Comparison of ENCODE assay signal across 1 cellular context in genomic region chr2:78967294-78967693, GRCh38.
A peak's percentile ranks its signal among the peaks of the same experiment; 100 is the strongest.
TF ChIP-seq lines count a peak whose summit lies in the region.

No MANE protein-coding gene starts in this region.

TF ChIP-seq in HepG2, 621 proteins besides CTCF, POLR2A, EP300 and RAD21 (continued from another document and continues in another):
- TF ChIP-seq, protein P1, sequence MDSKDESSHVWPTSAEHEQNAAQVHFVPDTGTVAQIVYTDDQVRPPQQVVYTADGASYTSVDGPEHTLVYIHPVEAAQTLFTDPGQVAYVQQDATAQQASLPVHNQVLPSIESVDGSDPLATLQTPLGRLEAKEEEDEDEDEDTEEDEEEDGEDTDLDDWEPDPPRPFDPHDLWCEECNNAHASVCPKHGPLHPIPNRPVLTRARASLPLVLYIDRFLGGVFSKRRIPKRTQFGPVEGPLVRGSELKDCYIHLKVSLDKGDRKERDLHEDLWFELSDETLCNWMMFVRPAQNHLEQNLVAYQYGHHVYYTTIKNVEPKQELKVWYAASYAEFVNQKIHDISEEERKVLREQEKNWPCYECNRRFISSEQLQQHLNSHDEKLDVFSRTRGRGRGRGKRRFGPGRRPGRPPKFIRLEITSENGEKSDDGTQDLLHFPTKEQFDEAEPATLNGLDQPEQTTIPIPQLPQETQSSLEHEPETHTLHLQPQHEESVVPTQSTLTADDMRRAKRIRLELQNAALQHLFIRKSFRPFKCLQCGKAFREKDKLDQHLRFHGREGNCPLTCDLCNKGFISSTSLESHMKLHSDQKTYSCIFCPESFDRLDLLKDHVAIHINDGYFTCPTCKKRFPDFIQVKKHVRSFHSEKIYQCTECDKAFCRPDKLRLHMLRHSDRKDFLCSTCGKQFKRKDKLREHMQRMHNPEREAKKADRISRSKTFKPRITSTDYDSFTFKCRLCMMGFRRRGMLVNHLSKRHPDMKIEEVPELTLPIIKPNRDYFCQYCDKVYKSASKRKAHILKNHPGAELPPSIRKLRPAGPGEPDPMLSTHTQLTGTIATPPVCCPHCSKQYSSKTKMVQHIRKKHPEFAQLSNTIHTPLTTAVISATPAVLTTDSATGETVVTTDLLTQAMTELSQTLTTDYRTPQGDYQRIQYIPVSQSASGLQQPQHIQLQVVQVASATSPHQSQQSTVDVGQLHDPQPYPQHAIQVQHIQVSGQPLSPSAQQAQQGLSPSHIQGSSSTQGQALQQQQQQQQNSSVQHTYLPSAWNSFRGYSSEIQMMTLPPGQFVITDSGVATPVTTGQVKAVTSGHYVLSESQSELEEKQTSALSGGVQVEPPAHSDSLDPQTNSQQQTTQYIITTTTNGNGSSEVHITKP (CRISPR knock-in tag; IDR thresholded peaks at IDR 0.05; ENCODE audit: low read depth): 0 out of 2 replicates have a peak, but pooled peaks have one; percentile 47
- TF ChIP-seq ZNF10 (CRISPR knock-in tag; IDR thresholded peaks at IDR 0.05; ENCODE audit: borderline replicate concordance, low read depth): no peak
- TF ChIP-seq ZNF501 (CRISPR knock-in tag; IDR thresholded peaks at IDR 0.05): no peak
- no peak for TF ChIP-seq ZNF878 (CRISPR knock-in tag; IDR thresholded peaks at IDR 0.05)
- no peak for TF ChIP-seq ZFP1 (CRISPR knock-in tag; IDR thresholded peaks at IDR 0.05)
- no peak for TF ChIP-seq ZFAT (CRISPR knock-in tag; conservative IDR thresholded peaks at IDR 0.05)
- TF ChIP-seq TSC22D2 (CRISPR knock-in tag; IDR thresholded peaks at IDR 0.05; ENCODE audit: borderline replicate concordance): no peak
- TF ChIP-seq AFF4 (CRISPR knock-in tag; IDR thresholded peaks at IDR 0.05): no peak
- TF ChIP-seq TBX3 (IDR thresholded peaks at IDR 0.05; ENCODE audit: borderline replicate concordance): peak; percentile 80
- TF ChIP-seq SOX13 (IDR thresholded peaks at IDR 0.05): peak; percentile 77; the same call in 1 of the 2 replicates
- TF ChIP-seq SOX13 (CRISPR knock-in tag; conservative IDR thresholded peaks at IDR 0.05 in 1 of 2, IDR thresholded peaks at IDR 0.05 in 1 of 2): peak in 1 of 2 experiments; percentile 93; a peak in 2 of 4 replicates
- no peak for TF ChIP-seq ZNF224 (CRISPR knock-in tag; IDR thresholded peaks at IDR 0.05)
- no peak for TF ChIP-seq ZNF3 (CRISPR knock-in tag; IDR thresholded peaks at IDR 0.05)
- peak; percentile 93 for TF ChIP-seq ZNF646 (CRISPR knock-in tag; IDR thresholded peaks at IDR 0.05)
- TF ChIP-seq, protein P2, sequence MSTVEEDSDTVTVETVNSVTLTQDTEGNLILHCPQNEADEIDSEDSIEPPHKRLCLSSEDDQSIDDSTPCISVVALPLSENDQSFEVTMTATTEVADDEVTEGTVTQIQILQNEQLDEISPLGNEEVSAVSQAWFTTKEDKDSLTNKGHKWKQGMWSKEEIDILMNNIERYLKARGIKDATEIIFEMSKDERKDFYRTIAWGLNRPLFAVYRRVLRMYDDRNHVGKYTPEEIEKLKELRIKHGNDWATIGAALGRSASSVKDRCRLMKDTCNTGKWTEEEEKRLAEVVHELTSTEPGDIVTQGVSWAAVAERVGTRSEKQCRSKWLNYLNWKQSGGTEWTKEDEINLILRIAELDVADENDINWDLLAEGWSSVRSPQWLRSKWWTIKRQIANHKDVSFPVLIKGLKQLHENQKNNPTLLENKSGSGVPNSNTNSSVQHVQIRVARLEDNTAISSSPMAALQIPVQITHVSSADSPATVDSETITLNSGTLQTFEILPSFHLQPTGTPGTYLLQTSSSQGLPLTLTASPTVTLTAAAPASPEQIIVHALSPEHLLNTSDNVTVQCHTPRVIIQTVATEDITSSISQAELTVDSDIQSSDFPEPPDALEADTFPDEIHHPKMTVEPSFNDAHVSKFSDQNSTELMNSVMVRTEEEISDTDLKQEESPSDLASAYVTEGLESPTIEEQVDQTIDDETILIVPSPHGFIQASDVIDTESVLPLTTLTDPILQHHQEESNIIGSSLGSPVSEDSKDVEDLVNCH (CRISPR knock-in tag; IDR thresholded peaks at IDR 0.05): no peak
- TF ChIP-seq, protein P3, sequence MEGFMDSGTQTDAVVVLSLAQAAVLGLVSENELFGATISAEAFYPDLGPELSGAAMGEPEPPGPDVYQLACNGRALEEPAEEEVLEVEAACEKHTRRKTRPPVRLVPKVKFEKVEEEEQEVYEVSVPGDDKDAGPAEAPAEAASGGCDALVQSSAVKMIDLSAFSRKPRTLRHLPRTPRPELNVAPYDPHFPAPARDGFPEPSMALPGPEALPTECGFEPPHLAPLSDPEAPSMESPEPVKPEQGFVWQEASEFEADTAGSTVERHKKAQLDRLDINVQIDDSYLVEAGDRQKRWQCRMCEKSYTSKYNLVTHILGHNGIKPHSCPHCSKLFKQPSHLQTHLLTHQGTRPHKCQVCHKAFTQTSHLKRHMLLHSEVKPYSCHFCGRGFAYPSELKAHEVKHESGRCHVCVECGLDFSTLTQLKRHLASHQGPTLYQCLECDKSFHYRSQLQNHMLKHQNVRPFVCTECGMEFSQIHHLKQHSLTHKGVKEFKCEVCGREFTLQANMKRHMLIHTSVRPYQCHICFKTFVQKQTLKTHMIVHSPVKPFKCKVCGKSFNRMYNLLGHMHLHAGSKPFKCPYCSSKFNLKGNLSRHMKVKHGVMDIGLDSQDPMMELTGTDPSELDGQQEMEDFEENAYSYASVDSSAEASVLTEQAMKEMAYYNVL (CRISPR knock-in tag; IDR thresholded peaks at IDR 0.05; ENCODE audit: borderline replicate concordance): no peak
- TF ChIP-seq ATM (IDR thresholded peaks at IDR 0.05; ENCODE audit: borderline replicate concordance): no peak
- peak; percentile 95 for TF ChIP-seq SOX5 (CRISPR knock-in tag; IDR thresholded peaks at IDR 0.05; ENCODE audit: borderline replicate concordance)
- no peak for TF ChIP-seq CCDC6 (CRISPR knock-in tag; IDR thresholded peaks at IDR 0.05)
- no peak for TF ChIP-seq SYNCRIP (IDR thresholded peaks at IDR 0.05; ENCODE audit: insufficient read depth, low read depth, low read length)
- TF ChIP-seq ZNF235 (CRISPR knock-in tag; IDR thresholded peaks at IDR 0.05; ENCODE audit: borderline replicate concordance): no peak
- TF ChIP-seq IKZF4 (CRISPR knock-in tag; IDR thresholded peaks at IDR 0.05; ENCODE audit: borderline replicate concordance, low read depth, not compliant biosample characterization): no peak
- TF ChIP-seq, protein P4, sequence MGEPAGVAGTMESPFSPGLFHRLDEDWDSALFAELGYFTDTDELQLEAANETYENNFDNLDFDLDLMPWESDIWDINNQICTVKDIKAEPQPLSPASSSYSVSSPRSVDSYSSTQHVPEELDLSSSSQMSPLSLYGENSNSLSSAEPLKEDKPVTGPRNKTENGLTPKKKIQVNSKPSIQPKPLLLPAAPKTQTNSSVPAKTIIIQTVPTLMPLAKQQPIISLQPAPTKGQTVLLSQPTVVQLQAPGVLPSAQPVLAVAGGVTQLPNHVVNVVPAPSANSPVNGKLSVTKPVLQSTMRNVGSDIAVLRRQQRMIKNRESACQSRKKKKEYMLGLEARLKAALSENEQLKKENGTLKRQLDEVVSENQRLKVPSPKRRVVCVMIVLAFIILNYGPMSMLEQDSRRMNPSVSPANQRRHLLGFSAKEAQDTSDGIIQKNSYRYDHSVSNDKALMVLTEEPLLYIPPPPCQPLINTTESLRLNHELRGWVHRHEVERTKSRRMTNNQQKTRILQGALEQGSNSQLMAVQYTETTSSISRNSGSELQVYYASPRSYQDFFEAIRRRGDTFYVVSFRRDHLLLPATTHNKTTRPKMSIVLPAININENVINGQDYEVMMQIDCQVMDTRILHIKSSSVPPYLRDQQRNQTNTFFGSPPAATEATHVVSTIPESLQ (CRISPR knock-in tag; conservative IDR thresholded peaks at IDR 0.05): no peak
- no peak for TF ChIP-seq ZNF746 (CRISPR knock-in tag; IDR thresholded peaks at IDR 0.05)
- TF ChIP-seq TBL1XR1 (IDR thresholded peaks at IDR 0.05; ENCODE audit: borderline replicate concordance, low read length, partially characterized antibody): no peak
- TF ChIP-seq ZNF770 (CRISPR knock-in tag; IDR thresholded peaks at IDR 0.05): no peak
- TF ChIP-seq GZF1 (CRISPR knock-in tag; IDR thresholded peaks at IDR 0.05): no peak
- TF ChIP-seq ZNF558 (CRISPR knock-in tag; IDR thresholded peaks at IDR 0.05; ENCODE audit: borderline replicate concordance): no peak
- TF ChIP-seq ZNF747 (CRISPR knock-in tag; IDR thresholded peaks at IDR 0.05; ENCODE audit: borderline replicate concordance): no peak
